ENCODE assay signal across 19 cellular contexts in the genomic region with DNA sequence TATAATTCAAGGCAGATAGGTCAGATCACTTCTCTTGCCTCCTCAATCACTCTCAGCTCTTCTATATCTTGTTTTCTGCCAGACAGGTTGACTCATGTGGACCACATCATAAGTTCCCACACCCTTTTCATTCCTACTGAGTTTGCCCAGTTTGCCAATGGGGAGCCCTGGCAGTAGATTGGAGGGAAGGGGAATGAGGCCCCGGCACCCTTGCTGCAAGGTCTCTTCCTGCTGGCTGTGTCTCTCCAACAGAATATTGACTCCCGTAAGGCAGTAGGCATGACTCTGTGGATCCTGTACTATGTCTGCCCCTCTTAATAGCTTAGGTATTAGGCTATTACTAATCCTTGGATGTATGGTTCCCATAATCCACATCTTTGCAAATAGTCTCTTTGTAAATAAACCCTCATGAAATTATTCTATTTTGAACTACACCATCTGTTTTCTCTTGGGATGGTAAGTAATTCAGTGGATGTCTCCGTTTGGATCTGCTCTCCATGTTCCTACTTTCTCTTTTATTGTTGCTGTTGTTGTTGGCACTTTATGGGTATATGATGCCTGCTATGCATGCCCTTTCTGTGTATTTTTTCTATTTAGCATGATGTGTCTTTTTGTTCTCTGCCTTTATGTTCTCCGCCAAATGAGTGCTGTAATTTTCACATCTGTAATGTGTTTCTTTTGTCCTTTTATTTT.
DNase-seq lines count a peak whose midpoint lies in the region; ATAC-seq, FAIRE-seq and TF ChIP-seq lines count a peak whose summit lies in the region.
"Had no signal": no experiment of that assay in that cellular context is flagged by ENCODE, and none has a peak within 500 bp of the region (broad histone marks: within the 10 kb centered on the region; RNA-seq: fewer than 3 reads in every experiment).

No MANE protein-coding gene starts in this region.

- H3K27me3 Mint-ChIP-seq in neural crest cell (ENCODE audit: low read depth), result no peaks in the 10 kb centered on the region

- no peak overlapping the region for H3K4me3 Mint-ChIP-seq in neural crest cell
- H3K4me3 Mint-ChIP-seq: activated CD4-positive, alpha-beta T cell treated with anti-CD3 and anti-CD28 coated beads for 36 hours; T-helper 2 cell treated with Interferon-gamma antibody and Interleukin-4, amounts not matched to agents 5 μg/mL and 100 μg/mL, for 36 hours had no signal

- H3K27ac ChIP-seq in upper lobe of left lung, result no peak overlapping the region
- H3K27ac ChIP-seq: esophagus muscularis mucosa, sigmoid colon had no signal

- no peaks in the 10 kb centered on the region for H3K9me3 ChIP-seq in upper lobe of left lung
- H3K9me3 ChIP-seq: esophagus muscularis mucosa, sigmoid colon had no signal

- no peak overlapping the region for H3K4me3 ChIP-seq in bronchial epithelial cell (ENCODE audit: low read depth, low read length)
- no peak overlapping the region for H3K4me3 ChIP-seq in upper lobe of left lung
- H3K4me3 ChIP-seq: esophagus muscularis mucosa, sigmoid colon had no signal

- H3K27me3 ChIP-seq in bronchial epithelial cell (ENCODE audit: control insufficient read depth, insufficient read depth, low read length) (no peaks in the 10 kb centered on the region), upper lobe of left lung (no peaks in the 10 kb centered on the region)
- H3K27me3 ChIP-seq: esophagus muscularis mucosa, sigmoid colon had no signal

- TF ChIP-seq POLR2A in upper lobe of left lung (IDR thresholded peaks at IDR 0.05), result no peak

- no peaks in the 10 kb centered on the region for H3K36me3 Mint-ChIP-seq in neural crest cell (ENCODE audit: low read depth)

- 87% methylated on average over 4 of the region's 4 CpGs for WGBS in upper lobe of left lung, 2 donors

- H3K36me3 ChIP-seq in bronchial epithelial cell (ENCODE audit: control insufficient read depth, insufficient read depth, low read length), result no peaks in the 10 kb centered on the region
- no peaks in the 10 kb centered on the region for H3K36me3 ChIP-seq in upper lobe of left lung
- H3K36me3 ChIP-seq: esophagus muscularis mucosa, sigmoid colon had no signal

- H3K27ac Mint-ChIP-seq in neural crest cell (ENCODE audit: unreplicated experiment), result peak overlapping the region; percentile 2
- H3K27ac Mint-ChIP-seq: activated CD4-positive, alpha-beta T cell treated with anti-CD3 and anti-CD28 coated beads for 36 hours; T-helper 2 cell treated with Interferon-gamma antibody and Interleukin-4, amounts not matched to agents 5 μg/mL and 100 μg/mL, for 36 hours had no signal

- no peak for TF ChIP-seq EP300 in upper lobe of left lung (IDR thresholded peaks at IDR 0.05)

- H3K4me1 ChIP-seq in upper lobe of left lung, result no peaks in the 10 kb centered on the region
- H3K4me1 ChIP-seq: esophagus muscularis mucosa had no signal

- peak; percentile 71 for DNase-seq in ELR (ENCODE audit: low read depth)
- peak; percentile 81 for DNase-seq in NCI-H226
- peak; percentile 74 for DNase-seq in bronchial epithelial cell (ENCODE audit: low read depth)
- no peak for DNase-seq in neural crest cell (ENCODE audit: low read depth, low spot score)
- no peak for DNase-seq in upper lobe of left lung
- no peak for DNase-seq in NCI-H2227 (lab: John Stamatoyannopoulos, UW; ENCODE audit: unreplicated experiment)
- DNase-seq: activated CD4-positive, alpha-beta T cell treated with anti-CD3 and anti-CD28 coated beads for 36 hours; activated CD8-positive, alpha-beta memory T cell treated with anti-CD3 and anti-CD28 coated beads, Interleukin-2, amount 50 U/mL, for 4 hours; activated naive CD4-positive, alpha-beta T cell treated with Interleukin-2 at 50 U/mL for 16 hours; hypothalamus; left cardiac atrium; NCI-H1436 treated with DMSO at 0.1 percent for 48 hours; Right ventricle myocardium superior; sigmoid colon; stimulated activated CD4-positive, alpha-beta T cell treated with anti-CD3 and anti-CD28 coated beads, Interleukin-2, amount 100 ng/mL, for 48 hours; substantia nigra had no signal

- no peak for FAIRE-seq in bronchial epithelial cell (lab: Jason Lieb, UNC)

- no peak for TF ChIP-seq CTCF in bronchial epithelial cell (IDR thresholded peaks at IDR 0.05; ENCODE audit: insufficient read depth, low read length, severe bottlenecking)
- no peak for TF ChIP-seq CTCF in neural crest cell (conservative IDR thresholded peaks at IDR 0.05)
- TF ChIP-seq CTCF in upper lobe of left lung (IDR thresholded peaks at IDR 0.05), result no peak

- H3K9me3 Mint-ChIP-seq in neural crest cell, result no peaks in the 10 kb centered on the region
- H3K9me3 Mint-ChIP-seq: T-helper 2 cell treated with Interferon-gamma antibody and Interleukin-4, amounts not matched to agents 5 μg/mL and 100 μg/mL, for 36 hours had no signal

- ATAC-seq in upper lobe of left lung (ENCODE audit: low FRiP score in 2 of 2), result no peak
- ATAC-seq in HG03045 (IDR thresholded peaks at IDR 0.05; ENCODE audit: unreplicated experiment), result no peak
- ATAC-seq: activated CD4-positive, alpha-beta T cell treated with anti-CD3 and anti-CD28 coated beads for 36 hours; left cardiac atrium had no signal

- peaks cover 4% of the 10 kb centered on the region for H3K4me1 Mint-ChIP-seq in neural crest cell

Comparison
In these comparisons a context has a peak if more than half of its experiments do, and no peak if none do; other contexts are left out.
1. DNase-seq: peak in ELR (single experiment), NCI-H226 (single experiment) and bronchial epithelial cell (single experiment); none in neural crest cell (single experiment), upper lobe of left lung (0 of 2) and NCI-H2227 (single experiment).